Comparison of ENCODE assay signal across 1 cellular context in the genomic region with DNA sequence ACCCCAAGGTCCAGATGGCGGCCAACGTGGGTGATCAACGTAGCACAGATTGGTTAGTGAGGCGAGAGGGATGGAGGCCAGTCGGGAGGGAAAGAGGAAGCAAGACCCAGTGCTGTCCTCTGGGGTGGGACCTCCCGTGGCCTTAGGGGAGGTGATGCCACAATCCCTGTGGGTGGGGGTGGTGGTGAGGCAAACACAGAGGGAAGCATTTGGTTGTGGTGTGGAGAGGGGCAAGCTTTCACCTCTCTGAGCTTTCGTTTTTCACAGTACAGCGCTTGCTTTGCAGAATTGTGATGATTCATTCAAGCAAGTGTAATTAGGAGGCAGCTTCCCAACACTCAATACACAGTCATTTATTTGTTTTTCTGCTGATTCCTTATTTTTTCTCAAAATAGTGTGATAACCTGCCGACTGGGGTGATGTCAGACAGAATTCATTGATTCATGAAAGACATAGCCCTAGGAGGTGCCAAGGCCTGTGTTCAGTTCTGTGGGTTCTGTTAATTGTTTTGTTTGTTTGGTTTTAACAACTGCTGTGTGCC.
TF ChIP-seq lines count a peak whose summit lies in the region.

No MANE protein-coding gene starts in this region.

TF ChIP-seq in HEK293, 187 proteins besides CTCF, POLR2A, EP300 and RAD21 (continued from another document):
- TF ChIP-seq, protein P1, sequence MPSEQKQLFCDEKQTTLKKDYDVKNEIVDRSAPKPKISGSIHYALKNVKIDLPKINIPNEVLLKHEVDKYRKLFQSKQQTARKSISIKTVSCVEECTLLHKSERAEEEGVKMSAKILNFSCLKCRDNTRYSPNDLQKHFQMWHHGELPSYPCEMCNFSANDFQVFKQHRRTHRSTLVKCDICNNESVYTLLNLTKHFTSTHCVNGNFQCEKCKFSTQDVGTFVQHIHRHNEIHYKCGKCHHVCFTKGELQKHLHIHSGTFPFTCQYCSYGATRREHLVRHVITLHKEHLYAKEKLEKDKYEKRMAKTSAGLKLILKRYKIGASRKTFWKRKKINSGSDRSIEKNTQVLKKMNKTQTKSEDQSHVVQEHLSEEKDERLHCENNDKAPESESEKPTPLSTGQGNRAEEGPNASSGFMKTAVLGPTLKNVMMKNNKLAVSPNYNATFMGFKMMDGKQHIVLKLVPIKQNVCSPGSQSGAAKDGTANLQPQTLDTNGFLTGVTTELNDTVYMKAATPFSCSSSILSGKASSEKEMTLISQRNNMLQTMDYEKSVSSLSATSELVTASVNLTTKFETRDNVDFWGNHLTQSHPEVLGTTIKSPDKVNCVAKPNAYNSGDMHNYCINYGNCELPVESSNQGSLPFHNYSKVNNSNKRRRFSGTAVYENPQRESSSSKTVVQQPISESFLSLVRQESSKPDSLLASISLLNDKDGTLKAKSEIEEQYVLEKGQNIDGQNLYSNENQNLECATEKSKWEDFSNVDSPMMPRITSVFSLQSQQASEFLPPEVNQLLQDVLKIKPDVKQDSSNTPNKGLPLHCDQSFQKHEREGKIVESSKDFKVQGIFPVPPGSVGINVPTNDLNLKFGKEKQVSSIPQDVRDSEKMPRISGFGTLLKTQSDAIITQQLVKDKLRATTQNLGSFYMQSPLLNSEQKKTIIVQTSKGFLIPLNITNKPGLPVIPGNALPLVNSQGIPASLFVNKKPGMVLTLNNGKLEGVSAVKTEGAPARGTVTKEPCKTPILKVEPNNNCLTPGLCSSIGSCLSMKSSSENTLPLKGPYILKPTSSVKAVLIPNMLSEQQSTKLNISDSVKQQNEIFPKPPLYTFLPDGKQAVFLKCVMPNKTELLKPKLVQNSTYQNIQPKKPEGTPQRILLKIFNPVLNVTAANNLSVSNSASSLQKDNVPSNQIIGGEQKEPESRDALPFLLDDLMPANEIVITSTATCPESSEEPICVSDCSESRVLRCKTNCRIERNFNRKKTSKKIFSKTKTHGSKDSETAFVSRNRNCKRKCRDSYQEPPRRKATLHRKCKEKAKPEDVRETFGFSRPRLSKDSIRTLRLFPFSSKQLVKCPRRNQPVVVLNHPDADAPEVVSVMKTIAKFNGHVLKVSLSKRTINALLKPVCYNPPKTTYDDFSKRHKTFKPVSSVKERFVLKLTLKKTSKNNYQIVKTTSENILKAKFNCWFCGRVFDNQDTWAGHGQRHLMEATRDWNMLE (tag by site-specific recombination; conservative IDR thresholded peaks at IDR 0.05; ENCODE audit: low read depth) = 0 out of 2 replicates have a peak, but pooled peaks have one; percentile 29
- TF ChIP-seq ZNF335 (tag by site-specific recombination; conservative IDR thresholded peaks at IDR 0.05) (peak; percentile 36), ZNF558 (tag by site-specific recombination; IDR thresholded peaks at IDR 0.05) (peak; percentile 34; the same call in 1 of the 2 replicates), ZNF571 (tag by site-specific recombination; IDR thresholded peaks at IDR 0.05) (no peak), PRDM1 (tag by site-specific recombination; IDR thresholded peaks at IDR 0.05) (peak; percentile 67)
